14 cellular contexts compared by ENCODE assay signal in the genomic region with DNA sequence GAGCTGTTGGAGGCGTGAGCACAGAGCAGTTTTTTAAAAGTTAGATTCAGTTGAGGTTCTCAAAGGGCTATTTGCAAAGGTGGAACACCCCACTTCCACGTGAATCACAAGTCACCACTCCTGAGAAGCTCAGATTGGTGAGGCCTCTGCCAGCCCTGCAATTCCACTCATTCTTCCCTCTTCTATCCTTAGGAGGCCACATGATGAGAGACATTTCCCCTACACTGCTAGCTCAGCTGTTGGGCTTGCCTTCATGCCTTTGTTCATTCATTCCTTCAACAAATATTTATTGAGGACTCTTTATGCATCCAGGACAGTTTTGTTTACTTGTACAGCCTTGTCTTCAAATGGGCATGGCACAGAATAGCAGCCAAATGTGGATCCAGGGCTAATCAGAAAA. TPM values are rescaled to one million over a fixed set of nuclear protein-coding genes. Genes with fewer than 3 reads are reported as not detected.
A peak's percentile ranks its signal among the peaks of the same experiment; 100 is the strongest.
DNase-seq lines count a peak whose midpoint lies in the region; ATAC-seq and TF ChIP-seq lines count a peak whose summit lies in the region.
"Had no signal": no experiment of that assay in that cellular context is flagged by ENCODE, and none has a peak within 500 bp of the region (broad histone marks: within the 10 kb centered on the region; RNA-seq: fewer than 3 reads in every experiment).

No MANE protein-coding gene starts in this region.

- intact Hi-C loops in right lobe of liver (cut with DNase I), result no loop called here

- peak overlapping the region; percentile 71 for H3K4me3 ChIP-seq in adipocyte (ENCODE audit: low read length)
- H3K4me3 ChIP-seq in right lobe of liver, result no peak overlapping the region
- H3K4me3 ChIP-seq in subcutaneous abdominal adipose tissue (ENCODE audit: low read depth in 1 of 5, low read length in 5 of 5), result peak overlapping the region in 2 of 5 donors; percentile 19 to 48
- H3K4me3 ChIP-seq: adrenal gland, SJSA1, thoracic aorta had no signal

- H3K4me1 ChIP-seq in adipocyte (ENCODE audit: control insufficient read depth, insufficient read depth, low read length) (peaks cover 55% of the 10 kb centered on the region), right lobe of liver (peaks cover 0 to 34% (median 10%) of the 10 kb centered on the region in 4 donors), subcutaneous abdominal adipose tissue (ENCODE audit: control insufficient read depth in 5 of 5, insufficient read depth in 5 of 5, low read length in 5 of 5) (peaks cover 15 to 61% (median 58%) of the 10 kb centered on the region in 5 donors)

- peaks cover 8% of the 10 kb centered on the region for H3K36me3 Mint-ChIP-seq in HFFc6 (ENCODE audit: low read depth)
- H3K36me3 Mint-ChIP-seq: CD4-positive, alpha-beta memory T cell had no signal

- H3K27ac Mint-ChIP-seq in HFFc6, result peak overlapping the region; percentile 99
- H3K27ac Mint-ChIP-seq: CD4-positive, alpha-beta memory T cell had no signal

- DNase-seq in HFFc6, result no peak
- DNase-seq in adipocyte (ENCODE audit: low read depth), result no peak
- no peak for DNase-seq in right lobe of liver
- no peak for DNase-seq in activated effector memory CD4-positive, alpha-beta T cell treated with Interleukin-2 at 50 U/mL for 16 hours
- DNase-seq in retina, result no peak
- DNase-seq: activated CD4-positive, alpha-beta T cell treated with anti-CD3 and anti-CD28 coated beads, Interleukin-2, amount 50 U/mL, for 4 hours; CD4-positive, alpha-beta memory T cell; cortex of kidney; MM.1S had no signal

- no peak for TF ChIP-seq POLR2A in right lobe of liver (IDR thresholded peaks at IDR 0.05)

- H3K9me3 Mint-ChIP-seq in HFFc6, result no peaks in the 10 kb centered on the region
- H3K9me3 Mint-ChIP-seq: CD4-positive, alpha-beta memory T cell had no signal

- 25% methylated on average over 2 of the region's 2 CpGs for WGBS in right lobe of liver (ENCODE audit: insufficient coverage, low coverage, low lambda C conversion rate, missing lambda C conversion rate)

- peak overlapping the region; percentile 80 to 83 (median 82) for H3K27ac ChIP-seq in right lobe of liver
- peak overlapping the region; percentile 94 for H3K27ac ChIP-seq in subcutaneous abdominal adipose tissue (ENCODE audit: low read depth, low read length)
- H3K27ac ChIP-seq: SJSA1 had no signal

- no peak for TF ChIP-seq CTCF in HFFc6 (IDR thresholded peaks at IDR 0.05)
- no peak for TF ChIP-seq CTCF in right lobe of liver (IDR thresholded peaks at IDR 0.05)

- peak overlapping the region; percentile 87 for H3K9ac ChIP-seq in adipocyte (ENCODE audit: low read length)
- peak overlapping the region in 1 of 5 donors; percentile 5 for H3K9ac ChIP-seq in subcutaneous abdominal adipose tissue (ENCODE audit: low read length in 5 of 5)

- ATAC-seq in right lobe of liver (peak in 2 of 4 donors; percentile 12 to 27), GM18867 (IDR thresholded peaks at IDR 0.05; ENCODE audit: unreplicated experiment) (no peak)

- H3K9me3 ChIP-seq in adipocyte (ENCODE audit: control insufficient read depth, low read length), result no peaks in the 10 kb centered on the region
- H3K9me3 ChIP-seq in right lobe of liver, result no peaks in the 10 kb centered on the region
- no peaks in the 10 kb centered on the region for H3K9me3 ChIP-seq in subcutaneous abdominal adipose tissue (ENCODE audit: control insufficient read depth in 5 of 5, low read length in 5 of 5)
- H3K9me3 ChIP-seq: adrenal gland, SJSA1, thoracic aorta had no signal

- H3K27me3 ChIP-seq in adipocyte (replicated peaks; ENCODE audit: control insufficient read depth, insufficient read depth, low read length) (peaks cover 3% of the 10 kb centered on the region), right lobe of liver (no peaks in the 10 kb centered on the region), subcutaneous abdominal adipose tissue (ENCODE audit: control insufficient read depth in 5 of 5, insufficient read depth in 4 of 5, low read length in 5 of 5) (peaks cover 0 to 3% (median 2%) of the 10 kb centered on the region in 5 donors)
- H3K27me3 ChIP-seq: SJSA1 had no signal

- peaks cover 94% of the 10 kb centered on the region for H3K4me1 Mint-ChIP-seq in HFFc6 (ENCODE audit: low read depth)
- H3K4me1 Mint-ChIP-seq: CD4-positive, alpha-beta memory T cell had no signal

- H3K4me3 Mint-ChIP-seq in HFFc6, result peak overlapping the region; percentile 34; the same call in 1 of the 2 replicates
- H3K4me3 Mint-ChIP-seq: CD4-positive, alpha-beta memory T cell had no signal

- H3K36me3 ChIP-seq in adipocyte (ENCODE audit: control insufficient read depth, insufficient read depth, low read length, severe bottlenecking), result peaks cover 17% of the 10 kb centered on the region
- H3K36me3 ChIP-seq in right lobe of liver, result no peaks in the 10 kb centered on the region
- peaks cover 0 to 8% (median 2%) of the 10 kb centered on the region in 5 donors for H3K36me3 ChIP-seq in subcutaneous abdominal adipose tissue (ENCODE audit: control insufficient read depth in 5 of 5, insufficient read depth in 5 of 5, low read length in 5 of 5)
- H3K36me3 ChIP-seq: adrenal gland, thoracic aorta had no signal

- H3K27me3 Mint-ChIP-seq in HFFc6 (ENCODE audit: insufficient read depth), result peaks cover 1% of the 10 kb centered on the region

RNA-seq across cellular contexts. Expression of a gene that starts 3.7 kb away (rescaled TPM):
- 10 to 100 TPM; 16.8 to 32.0 (median 23.7) TPM for total RNA-seq in HFFc6 (2021; fragmentation: NEBNext Ultra II Directional; extraction: Animal tissue kit (Norgen Biotek cat#: 25700))
- total RNA-seq in right lobe of liver, result 10 to 100 TPM in 1 of 6 experiments, 1 to 10 TPM in 5; 3.1 to 13.7 (median 3.7) TPM
- total RNA-seq: CD4-positive, alpha-beta memory T cell had no signal

RNA-seq across cellular contexts. Expression of a gene that starts 11.1 kb away (rescaled TPM):
- total RNA-seq in HFFc6 (2021; fragmentation: NEBNext Ultra II Directional; extraction: Animal tissue kit (Norgen Biotek cat#: 25700)), result 10 to 100 TPM; 14.5 to 20.7 (median 18.3) TPM
- 10 to 100 TPM; 35.6 to 50.2 (median 41.0) TPM for total RNA-seq in right lobe of liver
